1 cellular context compared by ENCODE assay signal in genomic region chrX:642436-643210, GRCh38.
TF ChIP-seq lines count a peak whose summit lies in the region.

No MANE protein-coding gene starts in this region.

TF ChIP-seq in WTC11, 78 proteins besides CTCF, POLR2A, EP300 and RAD21 (continued from another document):
- TF ChIP-seq AR (CRISPR knock-in tag; IDR thresholded peaks at IDR 0.05) (no peak), ATF1 (CRISPR knock-in tag; IDR thresholded peaks at IDR 0.05) (no peak)
